ENCODE assay signal across 6 cellular contexts in the genomic region with DNA sequence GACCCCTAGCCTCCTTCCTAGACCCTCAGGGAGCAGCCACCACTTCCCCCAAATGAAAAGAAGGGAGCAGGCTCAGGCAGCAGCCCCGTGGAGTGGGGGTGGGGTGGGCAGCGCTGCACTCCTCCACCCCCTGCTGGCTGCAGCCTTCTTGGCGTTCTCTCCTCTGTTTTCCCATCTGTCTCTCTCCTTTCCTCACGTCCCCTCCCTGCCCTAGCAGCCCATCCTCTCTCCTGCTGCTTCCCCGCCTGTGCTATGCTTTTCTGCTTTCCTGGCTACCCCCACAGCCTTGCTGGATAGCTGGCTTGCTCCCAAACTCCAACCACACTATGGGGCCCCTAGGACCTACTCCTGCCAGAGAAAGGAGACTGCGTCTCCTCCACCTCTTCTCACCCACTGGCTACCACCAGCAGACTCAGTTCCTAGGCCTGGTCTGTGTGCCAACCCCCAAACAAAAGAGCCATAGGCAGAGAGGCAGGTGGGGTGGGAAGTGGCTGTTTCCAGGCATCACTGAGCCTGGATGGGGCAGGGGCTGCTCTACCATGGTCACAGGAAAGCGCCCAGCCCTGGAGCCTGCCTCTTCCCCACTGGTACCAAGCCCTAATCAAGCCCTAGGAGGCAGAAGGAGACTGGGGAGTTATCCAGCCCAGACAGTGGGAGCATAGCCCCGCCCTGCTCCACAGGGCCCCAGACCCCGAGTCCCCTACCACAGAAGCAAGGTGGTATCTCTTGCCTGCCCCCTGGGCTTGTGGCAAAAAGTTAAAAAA. TPM values are rescaled to one million over a fixed set of nuclear protein-coding genes. Genes with fewer than 3 reads are reported as not detected.
DNase-seq lines count a peak whose midpoint lies in the region; ATAC-seq, FAIRE-seq and TF ChIP-seq lines count a peak whose summit lies in the region.

No MANE protein-coding gene starts in this region.

- H3F3A ChIP-seq in PC-3 (ENCODE audit: low read length, unreplicated experiment) = no peaks in the 10 kb centered on the region

- CTCF ChIA-PET in PC-3 (lab: Charles Lee) = no interaction called here

- H3K4me1 ChIP-seq in PC-3 (ENCODE audit: insufficient read depth, low read length) (peaks cover 8% of the 10 kb centered on the region; the same call in 1 of the 2 replicates), keratinocyte (ENCODE audit: control insufficient read depth, extremely low read depth, insufficient read depth, low read length) (peaks cover 18% of the 10 kb centered on the region)

- TF ChIP-seq CTCF in GM10266 (IDR thresholded peaks at IDR 0.05; ENCODE audit: control insufficient read depth, insufficient read depth, low read depth, missing control alignments) (peak; percentile 2), PC-3 (conservative IDR thresholded peaks at IDR 0.05; ENCODE audit: low read depth, low read length) (peak; percentile 63; the same call in 1 of the 2 replicates), keratinocyte (optimal IDR thresholded peaks at IDR 0.05 in 1 of 3, IDR thresholded peaks at IDR 0.05 in 1 of 3, conservative IDR thresholded peaks at IDR 0.05 in 1 of 3; ENCODE audit: extremely low read depth in 1 of 3, insufficient read depth in 2 of 3, low read length in 3 of 3) (peak; percentile 50 to 73 (median 68))

- H3K4me3 ChIP-seq in PC-3 (ENCODE audit: low read length) (no peak overlapping the region), keratinocyte (ENCODE audit: control insufficient read depth in 2 of 3, extremely low read depth in 1 of 3, insufficient read depth in 2 of 3, low read depth in 1 of 3, low read length in 3 of 3) (no peak overlapping the region)

- H3K27me3 ChIP-seq in PC-3 (ENCODE audit: low read length) (no peaks in the 10 kb centered on the region), keratinocyte (ENCODE audit: control insufficient read depth, extremely low read depth, insufficient read depth, low read length) (no peaks in the 10 kb centered on the region)

- intact Hi-C loops in PC-3 (cut with micrococcal nuclease) = no loop called here

- H3K27ac ChIP-seq in PC-3 (ENCODE audit: low read length) (no peak overlapping the region), keratinocyte (ENCODE audit: control insufficient read depth, insufficient read depth, low read length) (no peak overlapping the region)

- H3K9me2 ChIP-seq in PC-3 (replicated peaks; ENCODE audit: low read length) = no peaks in the 10 kb centered on the region

- H2AFZ ChIP-seq in PC-3 (ENCODE audit: low read length) = no peak overlapping the region
- H2AFZ ChIP-seq in keratinocyte (ENCODE audit: control insufficient read depth, low read length) = no peak overlapping the region

- no peaks in the 10 kb centered on the region for H3K9me1 ChIP-seq in keratinocyte (ENCODE audit: control insufficient read depth, extremely low read depth, insufficient read depth, low read length)

- H4K20me1 ChIP-seq in PC-3 (ENCODE audit: low read length) (no peaks in the 10 kb centered on the region), keratinocyte (ENCODE audit: control insufficient read depth, extremely low read depth, insufficient read depth, low read length) (no peaks in the 10 kb centered on the region)

- BruUV-seq in PC-3 (replicated peaks; lab: Mats Ljungman, UMichigan) = no TSS peak

- no peak for DNase-seq in GM10266 (ENCODE audit: extremely low spot score)
- peak; percentile 39 for DNase-seq in PC-3
- DNase-seq in keratinocyte (ENCODE audit: low read depth, low spot score) = no peak

- H3K9ac ChIP-seq in PC-3 (ENCODE audit: low read length) (no peak overlapping the region), keratinocyte (ENCODE audit: control insufficient read depth, extremely low read depth, insufficient read depth, low read length) (no peak overlapping the region)

- H3K9me3 ChIP-seq in PC-3 (ENCODE audit: low read length) (no peaks in the 10 kb centered on the region), keratinocyte (ENCODE audit: control insufficient read depth, low read depth, low read length) (no peaks in the 10 kb centered on the region)

- FAIRE-seq in keratinocyte (lab: Jason Lieb, UNC) = no peak

- peak; percentile 31 for ATAC-seq in PC-3
- no peak for ATAC-seq in GM21529 (IDR thresholded peaks at IDR 0.05; ENCODE audit: unreplicated experiment)
- no peak for ATAC-seq in GM21423 (IDR thresholded peaks at IDR 0.05; ENCODE audit: unreplicated experiment)
- ATAC-seq in activated CD4-positive, CD25-positive, alpha-beta regulatory T cell treated with anti-CD3 and anti-CD28 coated beads, Interleukin-2, amount 50 U/mL, for 24 hours = no peak

- dilution Hi-C loops in keratinocyte (cut with MboI; ENCODE audit: extremely low pct_ligation_motif_present, low sequenced_read_pairs) = no loop called here

- H3K79me2 ChIP-seq in PC-3 (ENCODE audit: low read length) (no peaks in the 10 kb centered on the region), keratinocyte (ENCODE audit: control insufficient read depth, insufficient read depth, low read length) (no peaks in the 10 kb centered on the region)

- H3K4me2 ChIP-seq in PC-3 (ENCODE audit: low read length) (no peak overlapping the region), keratinocyte (ENCODE audit: control insufficient read depth, extremely low read depth, insufficient read depth, low read depth, low read length) (no peak overlapping the region)

- H3K36me3 ChIP-seq in PC-3 (ENCODE audit: low read depth, low read length) = no peaks in the 10 kb centered on the region
- H3K36me3 ChIP-seq in keratinocyte (ENCODE audit: control insufficient read depth in 2 of 2, extremely low read depth in 1 of 2, insufficient read depth in 2 of 2, low read length in 2 of 2) = no peaks in the 10 kb centered on the region

- POLR2A ChIA-PET in PC-3 (lab: Charles Lee; ENCODE audit: unreplicated experiment) = interaction anchor here (1.0 kb wide), 1 partner anchor 60 kb away, joined by 4 read pairs; no protein-coding TSS in a partner anchor

RNA-seq across cellular contexts. Expression of gene DISP2, which starts 3.4 kb away (rescaled TPM):
- 0.87 and 2.7 TPM in 2 replicates for total RNA-seq in PC-3 (2014; rRNA removed)
- 0.12 to 0.68 TPM (median 0.12 TPM) in 3 replicates for polyA plus RNA-seq in keratinocyte
- 0.05 TPM for polyA plus RNA-seq in keratinocyte (2011; ENCODE audit: low read depth)
- polyA plus RNA-seq in keratinocyte (2011; cell fraction: cytosol; rRNA removed) = 0.09 and 0.60 TPM in 2 replicates
- 0.97 and 1.1 TPM in 2 replicates for polyA plus RNA-seq in keratinocyte (2011; cell fraction: nucleus; rRNA removed)
- polyA plus RNA-seq in keratinocyte (2012; ENCODE audit: low replicate concordance) = 0.28 and 1.6 TPM in 2 replicates
- 0.26 to 1.2 TPM (median 0.64 TPM) in 3 replicates for polyA minus RNA-seq in keratinocyte
- 0.19 TPM for polyA minus RNA-seq in keratinocyte (2011; cell fraction: cytosol; rRNA and poly(A)+ RNA removed)
- polyA minus RNA-seq in keratinocyte (2011; cell fraction: nucleus; rRNA and poly(A)+ RNA removed) = 0.54 and 0.74 TPM in 2 replicates

RNA-seq across cellular contexts. Expression of gene PHGR1, which starts 3.8 kb away (rescaled TPM):
- not detected in 2 replicates for total RNA-seq in PC-3 (2014; rRNA removed)
- polyA plus RNA-seq in keratinocyte = not detected in 3 replicates
- not detected for polyA plus RNA-seq in keratinocyte (2011; ENCODE audit: low read depth)
- polyA plus RNA-seq in keratinocyte (2011; cell fraction: cytosol; rRNA removed) = not detected in 2 replicates
- polyA plus RNA-seq in keratinocyte (2011; cell fraction: nucleus; rRNA removed) = not detected in 2 replicates
- not detected in 2 replicates for polyA plus RNA-seq in keratinocyte (2012; ENCODE audit: low replicate concordance)
- polyA minus RNA-seq in keratinocyte = not detected in 3 replicates
- not detected for polyA minus RNA-seq in keratinocyte (2011; cell fraction: cytosol; rRNA and poly(A)+ RNA removed)
- not detected in 2 replicates for polyA minus RNA-seq in keratinocyte (2011; cell fraction: nucleus; rRNA and poly(A)+ RNA removed)

RNA-seq across cellular contexts. Expression of gene CCDC9B, which starts 13.9 kb away (rescaled TPM):
- total RNA-seq in PC-3 (2014; rRNA removed) = 56.1 and 101 TPM in 2 replicates
- polyA plus RNA-seq in keratinocyte = 6.3 to 9.6 TPM (median 7.4 TPM) in 3 replicates
- polyA plus RNA-seq in keratinocyte (2011; ENCODE audit: low read depth) = 32.3 TPM
- polyA plus RNA-seq in keratinocyte (2011; cell fraction: cytosol; rRNA removed) = 7.6 and 13.9 TPM in 2 replicates
- 105 and 122 TPM in 2 replicates for polyA plus RNA-seq in keratinocyte (2011; cell fraction: nucleus; rRNA removed)
- polyA plus RNA-seq in keratinocyte (2012; ENCODE audit: low replicate concordance) = 22.8 and 85.9 TPM in 2 replicates
- 27.3 to 109 TPM (median 58.7 TPM) in 3 replicates for polyA minus RNA-seq in keratinocyte
- polyA minus RNA-seq in keratinocyte (2011; cell fraction: cytosol; rRNA and poly(A)+ RNA removed) = 16.5 TPM
- polyA minus RNA-seq in keratinocyte (2011; cell fraction: nucleus; rRNA and poly(A)+ RNA removed) = 44.7 and 58.6 TPM in 2 replicates

RNA-seq across cellular contexts. Expression of gene KNSTRN, which starts 27.9 kb away (rescaled TPM):
- total RNA-seq in PC-3 (2014; rRNA removed) = 115 and 125 TPM in 2 replicates
- 21.0 to 42.8 TPM (median 42.4 TPM) in 3 replicates for polyA plus RNA-seq in keratinocyte
- polyA plus RNA-seq in keratinocyte (2011; ENCODE audit: low read depth) = 47.0 TPM
- 22.2 and 37.8 TPM in 2 replicates for polyA plus RNA-seq in keratinocyte (2011; cell fraction: cytosol; rRNA removed)
- 22.5 and 30.4 TPM in 2 replicates for polyA plus RNA-seq in keratinocyte (2011; cell fraction: nucleus; rRNA removed)
- 12.5 and 33.3 TPM in 2 replicates for polyA plus RNA-seq in keratinocyte (2012; ENCODE audit: low replicate concordance)
- polyA minus RNA-seq in keratinocyte = 17.3 to 74.2 TPM (median 19.2 TPM) in 3 replicates
- polyA minus RNA-seq in keratinocyte (2011; cell fraction: cytosol; rRNA and poly(A)+ RNA removed) = 18.4 TPM
- 9.4 and 21.8 TPM in 2 replicates for polyA minus RNA-seq in keratinocyte (2011; cell fraction: nucleus; rRNA and poly(A)+ RNA removed)

RNA-seq across cellular contexts. Expression of gene INAFM2, which starts 31.1 kb away (rescaled TPM):
- total RNA-seq in PC-3 (2014; rRNA removed) = 22.1 and 32.1 TPM in 2 replicates
- 9.1 to 15.2 TPM (median 13.5 TPM) in 3 replicates for polyA plus RNA-seq in keratinocyte
- 2.5 TPM for polyA plus RNA-seq in keratinocyte (2011; ENCODE audit: low read depth)
- 8.5 and 17.1 TPM in 2 replicates for polyA plus RNA-seq in keratinocyte (2011; cell fraction: cytosol; rRNA removed)
- polyA plus RNA-seq in keratinocyte (2011; cell fraction: nucleus; rRNA removed) = 17.2 and 18.4 TPM in 2 replicates
- 7.8 and 18.3 TPM in 2 replicates for polyA plus RNA-seq in keratinocyte (2012; ENCODE audit: low replicate concordance)
- polyA minus RNA-seq in keratinocyte = 4.8 to 6.7 TPM (median 6.4 TPM) in 3 replicates
- polyA minus RNA-seq in keratinocyte (2011; cell fraction: cytosol; rRNA and poly(A)+ RNA removed) = 10.7 TPM
- polyA minus RNA-seq in keratinocyte (2011; cell fraction: nucleus; rRNA and poly(A)+ RNA removed) = 4.6 and 5.9 TPM in 2 replicates

Comparison
In these comparisons a context has a peak if more than half of its experiments do, and no peak if none do; other contexts are left out.
1. CTCF ChIP-seq: peak in every context shown above with its lines; median percentile 68 in keratinocyte; 63 in PC-3; 2 in GM10266.